8 cellular contexts compared by ENCODE assay signal in genomic region chr19:42175952-42176648, GRCh38. TPM values are rescaled to one million over a fixed set of nuclear protein-coding genes. Genes with fewer than 3 reads are reported as not detected.
DNase-seq lines count a peak whose midpoint lies in the region; ATAC-seq, FAIRE-seq and TF ChIP-seq lines count a peak whose summit lies in the region.

No MANE protein-coding gene starts in this region.

- no peaks in the 10 kb centered on the region for H3K9me3 ChIP-seq in endothelial cell of umbilical vein (replicated peaks; ENCODE audit: control insufficient read depth, insufficient read depth, low read length)

- TF ChIP-seq CTCF in endothelial cell of umbilical vein (IDR thresholded peaks at IDR 0.05; ENCODE audit: extremely low read depth in 1 of 2, insufficient read depth in 1 of 2, low read depth in 1 of 2, low read length in 2 of 2) (no peak), neural crest cell (conservative IDR thresholded peaks at IDR 0.05) (no peak)

- peaks cover 11% of the 10 kb centered on the region for H3K4me1 Mint-ChIP-seq in activated T-cell treated with anti-CD3 and anti-CD28 coated beads, Interleukin-2, amount 50 U/mL, for 24 hours (ENCODE audit: low read depth)
- H3K4me1 Mint-ChIP-seq in neural crest cell: peaks cover 18% of the 10 kb centered on the region

- peaks cover 52 to 57% of the 10 kb centered on the region in 2 experiments for H3K27me3 ChIP-seq in endothelial cell of umbilical vein (ENCODE audit: control insufficient read depth in 2 of 2, insufficient read depth in 2 of 2, low read length in 2 of 2)

- peak overlapping the region; percentile 66 for H2AFZ ChIP-seq in endothelial cell of umbilical vein (ENCODE audit: low read depth, low read length)

- BruUV-seq in endothelial cell of umbilical vein (replicated peaks; lab: Mats Ljungman, UMichigan): no TSS peak

- H3K36me3 ChIP-seq in endothelial cell of umbilical vein (ENCODE audit: control insufficient read depth in 2 of 2, extremely low read depth in 1 of 2, insufficient read depth in 2 of 2, low read length in 2 of 2): no peaks in the 10 kb centered on the region

- ATAC-seq in GM18502 (IDR thresholded peaks at IDR 0.05; ENCODE audit: poor library complexity, unreplicated experiment) (no peak), HG02970 (IDR thresholded peaks at IDR 0.05; ENCODE audit: low FRiP score, unreplicated experiment) (no peak)

- no peaks in the 10 kb centered on the region for H3K9me3 Mint-ChIP-seq in activated T-cell treated with anti-CD3 and anti-CD28 coated beads, Interleukin-2, amount 50 U/mL, for 24 hours
- H3K9me3 Mint-ChIP-seq in neural crest cell: no peaks in the 10 kb centered on the region

- no peak overlapping the region for H3K27ac Mint-ChIP-seq in activated T-cell treated with anti-CD3 and anti-CD28 coated beads, Interleukin-2, amount 50 U/mL, for 24 hours
- no peak overlapping the region for H3K27ac Mint-ChIP-seq in neural crest cell (ENCODE audit: unreplicated experiment)

- FAIRE-seq in endothelial cell of umbilical vein (lab: Jason Lieb, UNC): peak; percentile 65

- no peaks in the 10 kb centered on the region for H3K36me3 Mint-ChIP-seq in activated T-cell treated with anti-CD3 and anti-CD28 coated beads, Interleukin-2, amount 50 U/mL, for 24 hours (ENCODE audit: low read depth)
- H3K36me3 Mint-ChIP-seq in neural crest cell (ENCODE audit: low read depth): no peaks in the 10 kb centered on the region

- no peaks in the 10 kb centered on the region for H3K9me1 ChIP-seq in endothelial cell of umbilical vein (replicated peaks; ENCODE audit: control insufficient read depth, extremely low read depth, insufficient read depth, low read length)

- H3K79me2 ChIP-seq in endothelial cell of umbilical vein (ENCODE audit: control insufficient read depth, insufficient read depth, low read length): no peaks in the 10 kb centered on the region

- no peaks in the 10 kb centered on the region for H4K20me1 ChIP-seq in endothelial cell of umbilical vein (replicated peaks; ENCODE audit: control insufficient read depth, extremely low read depth, insufficient read depth, low read length)

- H3K4me1 ChIP-seq in endothelial cell of umbilical vein (ENCODE audit: control insufficient read depth, extremely low read depth, insufficient read depth, low read length): peaks cover 8% of the 10 kb centered on the region

- peak overlapping the region in 2 of 3 experiments; percentile 2 to 23 for H3K4me3 ChIP-seq in endothelial cell of umbilical vein (replicated peaks in 1 of 3; ENCODE audit: insufficient read depth in 1 of 3, low read depth in 1 of 3, low read length in 3 of 3)

- H3K9ac ChIP-seq in endothelial cell of umbilical vein (replicated peaks; ENCODE audit: extremely low read depth, insufficient read depth, low read length): no peak overlapping the region

- POLR2A ChIA-PET in endothelial cell of umbilical vein (lab: Charles Lee): interaction anchor here (0.5 kb wide), 1 partner anchor 210 kb away, joined by 5 read pairs; no protein-coding TSS in a partner anchor

- H3K27me3 Mint-ChIP-seq in activated T-cell treated with anti-CD3 and anti-CD28 coated beads, Interleukin-2, amount 50 U/mL, for 24 hours: peaks cover 29% of the 10 kb centered on the region
- H3K27me3 Mint-ChIP-seq in neural crest cell (ENCODE audit: low read depth): peaks cover 44% of the 10 kb centered on the region

- no peak for TF ChIP-seq POLR2A in endothelial cell of umbilical vein (IDR thresholded peaks at IDR 0.05; ENCODE audit: low read depth, low read length)

- peak overlapping the region; percentile 77 for H3K4me3 Mint-ChIP-seq in activated T-cell treated with anti-CD3 and anti-CD28 coated beads, Interleukin-2, amount 50 U/mL, for 24 hours
- peak overlapping the region; percentile 62 for H3K4me3 Mint-ChIP-seq in neural crest cell

- CTCF ChIA-PET in endothelial cell of umbilical vein (lab: Charles Lee): interaction anchor here (0.8 to 2.7 kb wide), 23 partner anchors 10 to 179 kb away, joined by 3 to 24 read pairs (median 5); partner anchors contain the start of genes DEDD2 and POU2F2

- dilution Hi-C loops in endothelial cell of umbilical vein (cut with MboI; ENCODE audit: extremely low pct_ligation_motif_present, low sequenced_read_pairs): no loop called here

- peak overlapping the region; percentile 71 for H3K4me2 ChIP-seq in endothelial cell of umbilical vein (ENCODE audit: insufficient read depth, low read length)

- DNase-seq in activated T-cell treated with anti-CD3 and anti-CD28 coated beads, Interleukin-2, amount 50 U/mL, for 24 hours: peak; percentile 53
- no peak for DNase-seq in activated T-cell treated with anti-CD3 and anti-CD28 coated beads, Interleukin-2, amount 50 U/mL, for 1 hour
- DNase-seq in RPMI7951 (ENCODE audit: low read depth) (peak; percentile 28), endothelial cell of umbilical vein (ENCODE audit: low read depth, low spot score) (peak; percentile 12), neural crest cell (ENCODE audit: low read depth, low spot score) (peak; percentile 20), NAMALWA (ENCODE audit: low spot score) (no peak)

- H3K27ac ChIP-seq in endothelial cell of umbilical vein (ENCODE audit: insufficient read depth, low read depth, low read length): no peak overlapping the region

- intact Hi-C loops in endothelial cell of umbilical vein (cut with micrococcal nuclease): loop anchor here (1.0 kb wide), 1 partner anchor 95 kb away; no protein-coding TSS in a partner anchor

TF ChIP-seq in endothelial cell of umbilical vein, 7 proteins besides CTCF, POLR2A, EP300 and RAD21:
- TF ChIP-seq EZH2 (IDR thresholded peaks at IDR 0.05; ENCODE audit: borderline replicate concordance, low read depth, low read length, severe bottlenecking) (peak; percentile 95), GATA2 (IDR thresholded peaks at IDR 0.05; ENCODE audit: insufficient read depth, insufficient read length, low read depth, low read length) (no peak)

RNA-seq across cellular contexts. Expression of gene DEDD2, which starts 41.4 kb away (rescaled TPM):
- total RNA-seq in RPMI7951 (2014; rRNA removed; shearing (Covaris generic)): 13.8 and 14.4 TPM in 2 replicates
- total RNA-seq in endothelial cell of umbilical vein (19.3 and 19.5 TPM in 2 replicates), neural crest cell (20.6 and 21.5 TPM in 2 replicates)
- polyA plus RNA-seq in endothelial cell of umbilical vein: 34.8 and 38.5 TPM in 2 replicates
- polyA plus RNA-seq in endothelial cell of umbilical vein (2011; cell fraction: cytosol; rRNA removed): 18.5 and 24.2 TPM in 2 replicates
- 12.7 and 16.1 TPM in 2 replicates for polyA plus RNA-seq in endothelial cell of umbilical vein (2011; cell fraction: nucleus; rRNA removed)
- 14.2 and 19.6 TPM in 2 replicates for polyA plus RNA-seq in endothelial cell of umbilical vein (2012)
- polyA minus RNA-seq in endothelial cell of umbilical vein: 12.6 and 12.8 TPM in 2 replicates
- 5.8 TPM for polyA minus RNA-seq in endothelial cell of umbilical vein (2011; cell fraction: cytosol; rRNA and poly(A)+ RNA removed)
- polyA minus RNA-seq in endothelial cell of umbilical vein (2011; cell fraction: nucleus; rRNA and poly(A)+ RNA removed): 3.5 and 6.1 TPM in 2 replicates

RNA-seq across cellular contexts. Expression of gene POU2F2, which starts 43.9 kb away (rescaled TPM):
- 2.0 and 2.4 TPM in 2 replicates for total RNA-seq in RPMI7951 (2014; rRNA removed; shearing (Covaris generic))
- 3.2 and 4.0 TPM in 2 replicates for total RNA-seq in endothelial cell of umbilical vein
- 3.7 and 4.1 TPM in 2 replicates for polyA plus RNA-seq in endothelial cell of umbilical vein
- 1.2 and 1.7 TPM in 2 replicates for polyA plus RNA-seq in endothelial cell of umbilical vein (2011; cell fraction: cytosol; rRNA removed)
- polyA plus RNA-seq in endothelial cell of umbilical vein (2011; cell fraction: nucleus; rRNA removed): 3.4 and 3.7 TPM in 2 replicates
- polyA plus RNA-seq in endothelial cell of umbilical vein (2012): 2.0 and 2.8 TPM in 2 replicates
- 1.2 and 2.5 TPM in 2 replicates for polyA minus RNA-seq in endothelial cell of umbilical vein
- not detected for polyA minus RNA-seq in endothelial cell of umbilical vein (2011; cell fraction: cytosol; rRNA and poly(A)+ RNA removed)
- 0.87 and 4.2 TPM in 2 replicates for polyA minus RNA-seq in endothelial cell of umbilical vein (2011; cell fraction: nucleus; rRNA and poly(A)+ RNA removed)
- total RNA-seq in neural crest cell: 2.3 and 2.5 TPM in 2 replicates

RNA-seq across cellular contexts. Expression of gene ZNF526, which starts 44.0 kb away (rescaled TPM):
- 7.2 and 7.3 TPM in 2 replicates for total RNA-seq in RPMI7951 (2014; rRNA removed; shearing (Covaris generic))
- total RNA-seq in endothelial cell of umbilical vein (13.3 and 13.4 TPM in 2 replicates), neural crest cell (18.4 and 24.2 TPM in 2 replicates)
- 6.5 and 8.0 TPM in 2 replicates for polyA plus RNA-seq in endothelial cell of umbilical vein
- polyA plus RNA-seq in endothelial cell of umbilical vein (2011; cell fraction: cytosol; rRNA removed): 3.5 and 3.7 TPM in 2 replicates
- 4.0 and 4.5 TPM in 2 replicates for polyA plus RNA-seq in endothelial cell of umbilical vein (2011; cell fraction: nucleus; rRNA removed)
- polyA plus RNA-seq in endothelial cell of umbilical vein (2012): 8.1 and 8.7 TPM in 2 replicates
- polyA minus RNA-seq in endothelial cell of umbilical vein: 10.5 and 13.9 TPM in 2 replicates
- polyA minus RNA-seq in endothelial cell of umbilical vein (2011; cell fraction: cytosol; rRNA and poly(A)+ RNA removed): 3.8 TPM
- polyA minus RNA-seq in endothelial cell of umbilical vein (2011; cell fraction: nucleus; rRNA and poly(A)+ RNA removed): 6.1 and 6.9 TPM in 2 replicates

Comparison
In these comparisons a context has a peak if more than half of its experiments do, and no peak if none do; other contexts are left out.
1. DNase-seq: peak in activated T-cell treated with anti-CD3 and anti-CD28 coated beads, Interleukin-2, amount 50 U/mL, for 24 hours (single experiment), RPMI7951 (single experiment), endothelial cell of umbilical vein (single experiment) and neural crest cell (single experiment); none in activated T-cell treated with anti-CD3 and anti-CD28 coated beads, Interleukin-2, amount 50 U/mL, for 1 hour (single experiment) and NAMALWA (single experiment).